In the genomic region with DNA sequence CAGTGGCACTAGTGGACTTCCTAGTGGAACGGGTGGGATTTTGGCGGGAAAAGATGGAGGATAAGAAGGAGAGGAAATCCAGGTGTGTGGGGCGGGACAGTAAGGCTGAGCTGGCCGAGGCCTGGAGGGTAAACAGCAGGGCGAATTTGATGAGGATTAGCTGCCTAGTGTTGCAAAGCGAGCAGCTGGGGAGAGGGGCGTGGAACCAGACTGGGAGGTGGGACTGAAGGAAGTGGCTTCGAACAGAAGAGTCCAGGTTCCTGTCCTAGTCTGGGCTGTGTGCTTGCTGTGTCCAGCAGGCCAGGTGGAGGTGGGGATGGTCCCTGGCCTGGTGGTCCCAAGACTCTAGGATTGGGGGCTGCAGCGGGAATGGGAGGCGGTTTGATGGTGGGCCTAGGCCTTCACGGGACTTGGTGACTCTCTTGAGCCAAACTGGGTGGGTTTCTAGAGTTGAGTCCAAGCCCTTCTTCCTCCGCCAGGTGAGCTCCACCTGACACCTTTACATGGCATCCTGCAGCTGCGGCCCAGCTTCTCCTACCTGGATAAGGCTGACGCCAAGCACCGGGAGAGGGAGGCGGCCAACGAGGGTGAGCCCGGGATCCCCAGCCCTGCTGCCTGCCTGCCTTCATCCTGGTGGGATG, we compare ENCODE assay signal across 23 cellular contexts. TPM values are rescaled to one million over a fixed set of nuclear protein-coding genes. Genes with fewer than 3 reads are reported as not detected.
A peak's percentile ranks its signal among the peaks of the same experiment; 100 is the strongest.
DNase-seq lines count a peak whose midpoint lies in the region; ATAC-seq, FAIRE-seq and TF ChIP-seq lines count a peak whose summit lies in the region.
"Had no signal": no experiment of that assay in that cellular context is flagged by ENCODE, and none has a peak within 500 bp of the region (broad histone marks: within the 10 kb centered on the region; RNA-seq: fewer than 3 reads in every experiment).

No MANE protein-coding gene starts in this region.

- CTCF ChIA-PET in K562 (lab: Yijun Ruan, JAX; ENCODE audit: low intra/inter-chr PET ratio), result no interaction called here

- peaks cover 94% of the 10 kb centered on the region for H3K36me3 ChIP-seq in K562 (ENCODE audit: control insufficient read depth, insufficient read depth, low read length)
- H3K36me3 ChIP-seq in gastroesophageal sphincter, result peaks cover 0 to 100% of the 10 kb centered on the region in 2 donors
- peaks cover 7 to 100% of the 10 kb centered on the region in 2 donors for H3K36me3 ChIP-seq in psoas muscle (ENCODE audit: insufficient read depth in 1 of 2, low read depth in 1 of 2)

- no peak overlapping the region for H3K4me3 ChIP-seq in K562
- H3K4me3 ChIP-seq in gastroesophageal sphincter, result no peak overlapping the region
- H3K4me3 ChIP-seq in psoas muscle, result no peak overlapping the region
- H3K4me3 ChIP-seq: A549, GM23248, heart left ventricle, left ventricle myocardium inferior, suprapubic skin had no signal

- H3K9me3 ChIP-seq in K562 (replicated peaks; ENCODE audit: control insufficient read depth, insufficient read depth, low read depth, low read length), result no peaks in the 10 kb centered on the region
- H3K9me3 ChIP-seq in gastroesophageal sphincter, result no peaks in the 10 kb centered on the region
- H3K9me3 ChIP-seq in psoas muscle, result no peaks in the 10 kb centered on the region
- H3K9me3 ChIP-seq: A549, heart left ventricle, left ventricle myocardium inferior, suprapubic skin had no signal

- no TSS peak for BruUV-seq in K562 (replicated peaks; lab: Mats Ljungman, UMichigan)

- TF ChIP-seq RAD21 in K562 (CRISPR knock-in tag; conservative IDR thresholded peaks at IDR 0.05 in 1 of 2, IDR thresholded peaks at IDR 0.05 in 1 of 2), result no peak

- 86% methylated on average over 16 of the region's 18 CpGs for WGBS in K562 (ENCODE audit: insufficient coverage, low coverage, missing lambda C conversion rate)
- 74 to 84% methylated on average over 6 of the region's 18 CpGs for WGBS in gastroesophageal sphincter (ENCODE audit: low coverage in 1 of 2), 2 donors
- 86 to 90% (median 89%) methylated on average over 17 to 18 of the region's 18 CpGs for WGBS in psoas muscle, 3 donors

- in situ Hi-C loops in K562 (cut with MboI), result loop anchor here (10.0 kb wide), 1 partner anchor 1158 kb away; a partner anchor contains a TSS

- intact Hi-C loops in K562 (cut with micrococcal nuclease) (no loop called here), sciatic nerve (cut with DNase I) (no loop called here), psoas muscle (cut with DNase I) (no loop called here)

- H3K4me1 Mint-ChIP-seq in IgD-negative memory B cell, result no peaks in the 10 kb centered on the region

- no peak overlapping the region for H2AFZ ChIP-seq in K562 (ENCODE audit: low read depth, low read length)
- H2AFZ ChIP-seq: GM23248 had no signal

- H3K27ac ChIP-seq in K562 (ENCODE audit: extremely low read depth, low read depth, low read length) (no peak overlapping the region), gastroesophageal sphincter (no peak overlapping the region), psoas muscle (no peak overlapping the region)
- H3K27ac ChIP-seq: A549, GM23248, heart left ventricle, HL-60, left ventricle myocardium inferior, suprapubic skin had no signal

- peaks cover under 1% of the 10 kb centered on the region for H3K36me3 Mint-ChIP-seq in IgD-negative memory B cell

- H3K27me3 Mint-ChIP-seq in IgD-negative memory B cell, result no peaks in the 10 kb centered on the region

- no peak for TF ChIP-seq POLR2A in K562 (conservative IDR thresholded peaks at IDR 0.05)
- no peak for TF ChIP-seq POLR2A in gastroesophageal sphincter (IDR thresholded peaks at IDR 0.05)

- TF ChIP-seq EP300 in K562 (IDR thresholded peaks at IDR 0.05; ENCODE audit: low read length) (no peak), gastroesophageal sphincter (IDR thresholded peaks at IDR 0.05) (no peak)

- H3K9ac ChIP-seq in K562 (ENCODE audit: insufficient read depth in 1 of 2, low read depth in 2 of 2, low read length in 2 of 2), result no peak overlapping the region; a peak in 1 of 4 replicates
- H3K9ac ChIP-seq: GM23248 had no signal

- POLR2A ChIA-PET in K562 (lab: Yijun Ruan, JAX), result interaction anchor here (2.8 kb wide), 1 partner anchor 14 kb away, joined by 10 read pairs; no protein-coding TSS in a partner anchor

- ATAC-seq in K562 (peak; percentile 20; the same call in 1 of the 3 replicates), sciatic nerve (no peak), gastroesophageal sphincter (no peak), psoas muscle (no peak)
- ATAC-seq: A549, heart left ventricle had no signal

- peaks cover 3 to 17% of the 10 kb centered on the region in 2 experiments; a peak in 3 of 5 replicates for H3K4me1 ChIP-seq in K562 (replicated peaks in 1 of 2; ENCODE audit: control insufficient read depth in 2 of 2, insufficient read depth in 2 of 2, low read length in 2 of 2)
- no peaks in the 10 kb centered on the region for H3K4me1 ChIP-seq in gastroesophageal sphincter
- peaks cover under 1% of the 10 kb centered on the region for H3K4me1 ChIP-seq in psoas muscle
- H3K4me1 ChIP-seq: A549, left ventricle myocardium inferior had no signal

- TF ChIP-seq CTCF in K562 (IDR thresholded peaks at IDR 0.05 in 2 of 3, conservative IDR thresholded peaks at IDR 0.05 in 1 of 3; ENCODE audit: insufficient read depth in 2 of 3, low read depth in 1 of 3, low read length in 3 of 3) (no peak), gastroesophageal sphincter (IDR thresholded peaks at IDR 0.05) (no peak), psoas muscle (IDR thresholded peaks at IDR 0.05) (no peak)

- no peak for FAIRE-seq in K562 (lab: Jason Lieb, UNC)
- FAIRE-seq: A549 had no signal

- no peak overlapping the region for H3K4me3 Mint-ChIP-seq in IgD-negative memory B cell

- H3K79me2 ChIP-seq in K562 (ENCODE audit: control insufficient read depth, insufficient read depth, low read length), result no peaks in the 10 kb centered on the region

- no peaks in the 10 kb centered on the region for H3K27me3 ChIP-seq in K562 (ENCODE audit: control insufficient read depth in 2 of 2, insufficient read depth in 2 of 2, low read length in 2 of 2)
- H3K27me3 ChIP-seq in gastroesophageal sphincter, result no peaks in the 10 kb centered on the region
- H3K27me3 ChIP-seq in psoas muscle (ENCODE audit: insufficient read depth in 3 of 3, low read length in 2 of 3), result no peaks in the 10 kb centered on the region
- H3K27me3 ChIP-seq: heart left ventricle, suprapubic skin had no signal

- peaks cover 4% of the 10 kb centered on the region; the same call in 1 of the 2 replicates for H4K20me1 ChIP-seq in K562 (replicated peaks; ENCODE audit: control insufficient read depth, insufficient read depth, low read length)

- H3K9me1 ChIP-seq in K562 (ENCODE audit: control insufficient read depth, insufficient read depth, low read length), result no peaks in the 10 kb centered on the region

- DNase-seq in activated CD8-positive, alpha-beta memory T cell treated with anti-CD3 and anti-CD28 coated beads, Interleukin-2, amount 50 U/mL, for 48 hours, result peak; percentile 45
- no peak for DNase-seq in activated CD8-positive, alpha-beta memory T cell treated with anti-CD3 and anti-CD28 coated beads, Interleukin-2, amount 50 U/mL, for 4 hours
- DNase-seq in K562 (ENCODE audit: extremely low read depth in 1 of 4, low spot score in 3 of 4), result peak in 1 of 4 experiments; percentile 29
- DNase-seq in sciatic nerve (ENCODE audit: low spot score), result peak; percentile 42
- no peak for DNase-seq in SHP77 treated with DMSO at 0.1 percent for 48 hours (lab: John Stamatoyannopoulos, UW)
- no peak for DNase-seq in psoas muscle
- DNase-seq: activated T-cell treated with anti-CD3 and anti-CD28 coated beads for 4 hours; Calu3; GM23248; heart left ventricle; left ventricle myocardium inferior; MM.1S; NCI-H1694; NCI-H774; OCI-M1; SIG-M5; stimulated activated CD4-positive, alpha-beta T cell treated with anti-CD3 and anti-CD28 coated beads, Interleukin-4, amount 100 ng/mL, for 4 hours; T-helper 1 cell had no signal

- H3K9me3 Mint-ChIP-seq in IgD-negative memory B cell, result no peaks in the 10 kb centered on the region

- H3K27ac Mint-ChIP-seq in IgD-negative memory B cell, result peak overlapping the region in 2 of 3 donors; percentile 23 to 90

- no peak overlapping the region for H3K4me2 ChIP-seq in K562 (ENCODE audit: insufficient read depth, low read length)
- H3K4me2 ChIP-seq: A549 had no signal

TF ChIP-seq in K562, 482 proteins besides CTCF, POLR2A, EP300 and RAD21 (continues in another document):
- TF ChIP-seq ZKSCAN8 (CRISPR knock-in tag; IDR thresholded peaks at IDR 0.05), result no peak
- TF ChIP-seq ZNF197 (CRISPR knock-in tag; IDR thresholded peaks at IDR 0.05; ENCODE audit: low read depth), result no peak

RNA-seq across cellular contexts. Expression of a gene that starts 16.1 kb away (rescaled TPM):
- polyA plus RNA-seq in IgD-negative memory B cell (10.7 TPM), K562 (2011; rRNA removed) (151 and 192 TPM in 2 replicates), K562 (2014; fragmentation: Illumina TruSeq; extraction: Trizol) (128 and 149 TPM in 2 replicates), K562 (2014; fragmentation: Nextera tagmentation; extraction: Ambion mirVana) (10 to 100 TPM; 17.7 to 25.3 TPM), K562 (2014; rRNA removed) (77.3 and 95.9 TPM in 2 replicates), psoas muscle (10 to 100 TPM; 45.6 to 96.1 (median 71.2) TPM)
- 337 and 699 TPM in 2 replicates for total RNA-seq in K562 (2011; cell fraction: chromatin; rRNA removed; ENCODE audit: low replicate concordance)
- 179 and 196 TPM in 2 replicates for total RNA-seq in K562 (2011; cell fraction: nucleolus; rRNA removed)
- total RNA-seq in K562 (2011; cell fraction: nucleoplasm; rRNA removed), result 243 and 244 TPM in 2 replicates
- total RNA-seq in K562 (2014; rRNA removed) (78.2 and 82.6 TPM in 2 replicates), K562 (2014; rRNA removed; fragmentation: Illumina TruSeq; extraction: Trizol) (67.6 and 81.1 TPM in 2 replicates), K562 (2015; rRNA removed; fragmentation: Illumina TruSeq; extraction: Trizol) (73.9 and 83.8 TPM in 2 replicates), K562 (2021) (101 and 113 TPM in 2 replicates), sciatic nerve (43.5 TPM), gastroesophageal sphincter (10 to 100 TPM; 34.9 to 55.4 (median 48.3) TPM), psoas muscle (100 to 1,000 TPM in 1 of 4 donors, 10 to 100 TPM in 3; 63.8 to 119 (median 92.5) TPM)
- 128 and 145 TPM in 2 replicates for polyA plus RNA-seq in K562 (2011; cell fraction: cytosol; rRNA removed)
- polyA plus RNA-seq in K562 (2011; cell fraction: nucleus; rRNA removed), result 458 and 560 TPM in 2 replicates
- polyA plus RNA-seq in K562 (2012), result 62.8 and 102 TPM in 2 replicates
- polyA minus RNA-seq in K562 (2011; rRNA and poly(A)+ RNA removed), result 241 and 345 TPM in 2 replicates
- polyA minus RNA-seq in K562 (2011; cell fraction: cytosol; rRNA and poly(A)+ RNA removed), result 104 and 113 TPM in 2 replicates
- 100 and 315 TPM in 2 replicates for polyA minus RNA-seq in K562 (2011; cell fraction: nucleus; rRNA and poly(A)+ RNA removed)

Comparison
In these comparisons a context has a peak if more than half of its experiments do, and no peak if none do; other contexts are left out.
1. DNase-seq: peak in activated CD8-positive, alpha-beta memory T cell treated with anti-CD3 and anti-CD28 coated beads, Interleukin-2, amount 50 U/mL, for 48 hours (single experiment) and sciatic nerve (single experiment); none in activated CD8-positive, alpha-beta memory T cell treated with anti-CD3 and anti-CD28 coated beads, Interleukin-2, amount 50 U/mL, for 4 hours (single experiment), SHP77 treated with DMSO at 0.1 percent for 48 hours (single experiment) and psoas muscle (0 of 2).